Comparison of ENCODE assay signal across 23 cellular contexts in the genomic region with DNA sequence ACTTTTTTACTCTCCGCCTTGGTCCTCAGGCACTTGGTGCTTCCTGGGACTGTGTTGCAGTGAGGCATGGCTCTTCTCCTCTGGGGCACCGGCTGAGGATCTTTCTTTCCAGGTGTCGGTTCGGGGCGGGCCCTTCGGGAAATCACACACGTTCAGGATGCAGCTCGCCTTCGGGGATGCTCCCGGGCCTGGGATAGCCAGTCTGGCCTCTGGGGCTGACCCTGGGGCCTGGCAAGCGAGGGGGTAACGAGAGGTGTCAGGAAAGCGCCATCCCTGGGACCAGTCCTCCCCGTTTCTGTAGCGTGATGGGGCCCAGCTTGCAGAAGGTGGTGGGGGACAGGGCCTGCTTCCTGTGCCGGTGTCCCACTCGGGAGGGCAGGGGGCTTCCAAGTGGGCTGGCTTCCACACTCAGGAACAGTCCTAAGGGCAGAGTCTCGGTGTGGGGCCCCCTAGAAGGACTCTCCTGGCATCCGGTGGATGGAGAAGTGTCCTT.
"Had no signal": no experiment of that assay in that cellular context is flagged by ENCODE, and none has a peak within 500 bp of the region (broad histone marks: within the 10 kb centered on the region; RNA-seq: fewer than 3 reads in every experiment).

No MANE protein-coding gene starts in this region.

- H3K27ac ChIP-seq: esophagus squamous epithelium, right atrium auricular region, sigmoid colon, skin epidermis had no signal

- H3K27ac Mint-ChIP-seq: immature natural killer cell; natural killer cell treated with Interleukin-12 subunit alpha and Interleukin-12 subunit beta and Interleukin-15 and Interleukin-18, amount 100 ng/mL, for 72 hours had no signal

- H3K4me1 Mint-ChIP-seq: immature natural killer cell had no signal

- H3K27me3 ChIP-seq: esophagus squamous epithelium, gastroesophageal sphincter, right atrium auricular region, sigmoid colon, stomach had no signal

- H3K9me3 Mint-ChIP-seq: dendritic cell treated with granulocyte-macrophage colony-stimulating factor and Interleukin-4, amounts not matched to agents 40 ng/mL and 50 ng/mL, for 4 days; immature natural killer cell; natural killer cell treated with Interleukin-12 subunit alpha and Interleukin-12 subunit beta and Interleukin-15 and Interleukin-18, amount 100 ng/mL, for 72 hours had no signal

- DNase-seq: esophagus squamous epithelium; foreskin fibroblast; immature natural killer cell; kidney; left colon; left ventricle myocardium superior; mesenchymal stem cell; midbrain; posterior cingulate gyrus; sigmoid colon; stimulated activated CD4-positive, alpha-beta T cell treated with anti-CD3 and anti-CD28 coated beads, Interleukin-2, amount 100 ng/mL, for 24 hours; stimulated activated CD4-positive, alpha-beta T cell treated with anti-CD3 and anti-CD28 coated beads, Interleukin-4, amount 100 ng/mL, for 4 hours; stimulated activated naive CD4-positive, alpha-beta T cell; stomach; substantia nigra; trophoblast cell had no signal

- H3K36me3 Mint-ChIP-seq: immature natural killer cell; natural killer cell treated with Interleukin-12 subunit alpha and Interleukin-12 subunit beta and Interleukin-15 and Interleukin-18, amount 100 ng/mL, for 72 hours had no signal

- H3K4me3 Mint-ChIP-seq: dendritic cell treated with granulocyte-macrophage colony-stimulating factor and Interleukin-4, amounts not matched to agents 40 ng/mL and 50 ng/mL, for 4 days; immature natural killer cell; natural killer cell treated with Interleukin-12 subunit alpha and Interleukin-12 subunit beta and Interleukin-15 and Interleukin-18, amount 100 ng/mL, for 72 hours had no signal

- H3K27me3 Mint-ChIP-seq: natural killer cell treated with Interleukin-12 subunit alpha and Interleukin-12 subunit beta and Interleukin-15 and Interleukin-18, amount 100 ng/mL, for 72 hours had no signal

- H3K4me3 ChIP-seq: esophagus squamous epithelium, gastroesophageal sphincter, lung, right atrium auricular region, sigmoid colon, skin epidermis, stomach, thoracic aorta had no signal

- H3K9me3 ChIP-seq: esophagus squamous epithelium, gastroesophageal sphincter, right atrium auricular region, sigmoid colon, stomach, thoracic aorta had no signal

- ATAC-seq: gastroesophageal sphincter; left colon; left ventricle myocardium superior; natural killer cell treated with Interleukin-12 subunit alpha and Interleukin-12 subunit beta and Interleukin-15 and Interleukin-18, amount 100 ng/mL, for 72 hours had no signal
